8 cellular contexts compared by ENCODE assay signal in genomic region chr14:49852351-49853157, GRCh38.
DNase-seq lines count a peak whose midpoint lies in the region; ATAC-seq and TF ChIP-seq lines count a peak whose summit lies in the region.

Gene NEMF (minus strand): TSS chr14:49852788. CDS start chr14:49852753, 35 bp downstream.

- peak; percentile 85 for TF ChIP-seq CTCF in choroid plexus epithelial cell (conservative IDR thresholded peaks at IDR 0.05; ENCODE audit: low read depth, low read length)

- H3K27ac ChIP-seq in layer of hippocampus (ENCODE audit: low read depth, low read length): peak within 1 kb of the TSS; percentile 87

- peak within 1 kb of the TSS; percentile 79 for H3K4me3 ChIP-seq in choroid plexus epithelial cell (ENCODE audit: low read depth, low read length)

- no peaks in the 10 kb centered on the region for H3K27me3 ChIP-seq in layer of hippocampus (ENCODE audit: control insufficient read depth, insufficient read depth, low read length)

- DNase-seq in AML-193 (lab: John Stamatoyannopoulos, UW): peak; percentile 87 to 92
- peak; percentile 97 for DNase-seq in NCI-H345 treated with DMSO at 0.1 percent for 48 hours (lab: John Stamatoyannopoulos, UW; ENCODE audit: unreplicated experiment)
- peak; percentile 58 for DNase-seq in activated CD4-positive, alpha-beta T cell treated with anti-CD3 and anti-CD28 coated beads for 1 hour
- DNase-seq in choroid plexus epithelial cell (ENCODE audit: low read depth): peak; percentile 91
- peak; percentile 74 to 76 for DNase-seq in stimulated activated CD4-positive, alpha-beta T cell treated with anti-CD3 and anti-CD28 coated beads, Interleukin-1b, Interleukin-23, amount 100 ng/mL, for 4 hours (ENCODE audit: low read depth in 2 of 2)

- ATAC-seq in GM19023 (IDR thresholded peaks at IDR 0.05; ENCODE audit: unreplicated experiment) (peak; percentile 81), HG03342 (IDR thresholded peaks at IDR 0.05; ENCODE audit: unreplicated experiment) (peak; percentile 87)

Comparison
In these comparisons a context has a peak if more than half of its experiments do, and no peak if none do; other contexts are left out.
1. Peak in every context shown above with its lines: DNase-seq, ATAC-seq, H3K4me3 ChIP-seq and H3K27ac ChIP-seq.